1 cellular context compared by ENCODE assay signal in the genomic region with DNA sequence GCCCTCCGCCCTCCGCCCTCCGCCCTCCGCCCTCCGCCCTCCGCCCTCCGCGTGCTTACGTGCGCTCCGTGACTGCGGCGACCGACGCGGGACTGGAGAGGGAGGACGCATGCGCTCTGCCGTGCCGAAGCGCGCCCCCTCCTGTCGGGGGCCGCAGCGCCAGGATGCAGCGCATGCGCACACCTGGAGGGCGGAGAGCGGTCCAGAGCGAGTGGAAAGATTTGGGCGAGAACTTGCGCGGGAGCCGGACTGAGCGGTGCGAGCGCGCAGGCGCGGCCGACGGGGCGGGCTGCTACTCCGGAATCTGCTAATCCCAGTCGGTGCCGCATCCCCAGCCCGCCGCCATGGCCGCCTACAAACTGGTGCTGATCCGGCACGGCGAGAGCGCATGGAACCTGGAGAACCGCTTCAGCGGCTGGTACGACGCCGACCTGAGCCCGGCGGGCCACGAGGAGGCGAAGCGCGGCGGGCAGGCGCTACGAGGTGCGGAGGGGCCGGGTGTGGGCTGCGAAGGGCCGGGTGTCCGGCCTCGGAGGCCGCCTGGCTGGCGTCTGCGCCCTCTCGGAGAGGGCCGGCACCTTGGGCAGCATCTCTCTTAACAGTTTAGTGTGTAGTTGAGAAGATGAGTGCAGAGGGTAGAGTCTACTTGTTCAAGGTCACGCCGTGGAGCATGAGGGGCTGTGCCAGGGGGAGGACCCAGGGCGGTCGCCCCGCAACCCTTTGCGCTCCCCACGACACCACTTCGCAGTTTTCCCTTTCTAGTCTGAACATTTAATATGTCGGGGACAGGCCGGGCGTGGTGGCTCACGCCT.
A peak's percentile ranks its signal among the peaks of the same experiment; 100 is the strongest.
TF ChIP-seq lines count a peak whose summit lies in the region.

Gene PGAM1, plus strand, starts transcription at position 228 of the 812 bp plus-strand sequence. Its CDS starts 117 bp downstream, at position 345.

TF ChIP-seq in H1, 55 proteins besides CTCF, POLR2A, EP300 and RAD21 (continued from another document):
- TF ChIP-seq SP4 (IDR thresholded peaks at IDR 0.05; ENCODE audit: low read length) (peak; percentile 33; the same call in 1 of the 2 replicates), BRCA1 (IDR thresholded peaks at IDR 0.05; ENCODE audit: low read depth, low read length) (no peak), SP1 (IDR thresholded peaks at IDR 0.05; ENCODE audit: low read depth, low read length) (0 out of 2 replicates have a peak, but pooled peaks have one; percentile 20), BACH1 (IDR thresholded peaks at IDR 0.05; ENCODE audit: low read length) (peak; percentile 90), TAF1 (IDR thresholded peaks at IDR 0.05; ENCODE audit: low read depth, low read length) (peak; percentile 85), CTBP2 (IDR thresholded peaks at IDR 0.05; ENCODE audit: borderline replicate concordance, insufficient read depth, insufficient read length, low read length) (no peak), RBBP5 (IDR thresholded peaks at IDR 0.05; ENCODE audit: borderline replicate concordance, low read depth, low read length) (no peak), YY1 (IDR thresholded peaks at IDR 0.05; ENCODE audit: low read depth, low read length) (no peak), NRF1 (IDR thresholded peaks at IDR 0.05; ENCODE audit: low read depth, low read length) (peak; percentile 85), ASH2L (IDR thresholded peaks at IDR 0.05; ENCODE audit: low read length) (no peak), SRF (IDR thresholded peaks at IDR 0.05; ENCODE audit: low read depth, low read length) (no peak), GABPA (IDR thresholded peaks at IDR 0.05; ENCODE audit: borderline replicate concordance, insufficient read depth, low read length) (no peak), TAF7 (optimal IDR thresholded peaks at IDR 0.05; ENCODE audit: borderline replicate concordance, low read depth, low read length) (no peak), ATF2 (IDR thresholded peaks at IDR 0.05; ENCODE audit: low read length) (no peak), PHF8 (conservative IDR thresholded peaks at IDR 0.05; ENCODE audit: low read depth, low read length) (peak; percentile 52; the same call in 1 of the 2 replicates), SIN3A (conservative IDR thresholded peaks at IDR 0.05 in 1 of 2, IDR thresholded peaks at IDR 0.05 in 1 of 2; ENCODE audit: low read depth in 1 of 2, low read length in 2 of 2) (0 out of 4 replicates have a peak, but pooled peaks of 1 of the 2 experiments have one; percentile 37), CEBPB (IDR thresholded peaks at IDR 0.05; ENCODE audit: low read depth, low read length) (no peak), CREB1 (IDR thresholded peaks at IDR 0.05) (peak; percentile 74), HDAC2 (IDR thresholded peaks at IDR 0.05; ENCODE audit: borderline replicate concordance in 1 of 2, low read depth in 2 of 2, low read length in 2 of 2) (peak; percentile 65 to 71; a peak in 1 of 4 replicates), JUND (IDR thresholded peaks at IDR 0.05; ENCODE audit: low read length) (no peak), KDM1A (IDR thresholded peaks at IDR 0.05; ENCODE audit: borderline replicate concordance, low read length) (no peak), CBX5 (IDR thresholded peaks at IDR 0.05; ENCODE audit: low read depth, low read length) (no peak), BCL11A (IDR thresholded peaks at IDR 0.05; ENCODE audit: low read depth in 2 of 2, low read length in 2 of 2) (no peak), MAFK (IDR thresholded peaks at IDR 0.05; ENCODE audit: low read depth, low read length) (no peak), POLR2AphosphoS5 (IDR thresholded peaks at IDR 0.05; ENCODE audit: low read depth, low read length) (peak; percentile 51; the same call in 1 of the 2 replicates), CBX8 (IDR thresholded peaks at IDR 0.05; ENCODE audit: borderline replicate concordance, low read depth, low read length) (no peak), SIX5 (IDR thresholded peaks at IDR 0.05; ENCODE audit: low read depth, low read length) (no peak), CHD2 (IDR thresholded peaks at IDR 0.05; ENCODE audit: low read length) (no peak), HDAC6 (IDR thresholded peaks at IDR 0.05; ENCODE audit: low read depth, low read length) (no peak), ATF3 (IDR thresholded peaks at IDR 0.05; ENCODE audit: insufficient read depth, low read depth, low read length) (no peak), NANOG (IDR thresholded peaks at IDR 0.05; ENCODE audit: insufficient read depth, low read depth, low read length, poor library complexity, severe bottlenecking) (no peak), KDM4A (IDR thresholded peaks at IDR 0.05; ENCODE audit: low read depth, low read length, severe bottlenecking) (peak; percentile 30), CHD1 (IDR thresholded peaks at IDR 0.05; ENCODE audit: low read depth, low read length) (no peak), SP2 (IDR thresholded peaks at IDR 0.05; ENCODE audit: low read length) (no peak), POU5F1 (IDR thresholded peaks at IDR 0.05; ENCODE audit: low read depth, low read length) (no peak), MAX (IDR thresholded peaks at IDR 0.05) (peak; percentile 69), EGR1 (IDR thresholded peaks at IDR 0.05; ENCODE audit: borderline replicate concordance, low read depth, low read length) (0 out of 2 replicates have a peak, but pooled peaks have one; percentile 3), TBP (IDR thresholded peaks at IDR 0.05; ENCODE audit: low read depth, low read length) (peak; percentile 64), SIRT6 (IDR thresholded peaks at IDR 0.05; ENCODE audit: low read length) (no peak), EZH2 (IDR thresholded peaks at IDR 0.05; ENCODE audit: low read depth, low read length, severe bottlenecking) (no peak), RXRA (IDR thresholded peaks at IDR 0.05; ENCODE audit: insufficient read depth, low read depth, low read length) (no peak)
- TF ChIP-seq, protein P1, sequence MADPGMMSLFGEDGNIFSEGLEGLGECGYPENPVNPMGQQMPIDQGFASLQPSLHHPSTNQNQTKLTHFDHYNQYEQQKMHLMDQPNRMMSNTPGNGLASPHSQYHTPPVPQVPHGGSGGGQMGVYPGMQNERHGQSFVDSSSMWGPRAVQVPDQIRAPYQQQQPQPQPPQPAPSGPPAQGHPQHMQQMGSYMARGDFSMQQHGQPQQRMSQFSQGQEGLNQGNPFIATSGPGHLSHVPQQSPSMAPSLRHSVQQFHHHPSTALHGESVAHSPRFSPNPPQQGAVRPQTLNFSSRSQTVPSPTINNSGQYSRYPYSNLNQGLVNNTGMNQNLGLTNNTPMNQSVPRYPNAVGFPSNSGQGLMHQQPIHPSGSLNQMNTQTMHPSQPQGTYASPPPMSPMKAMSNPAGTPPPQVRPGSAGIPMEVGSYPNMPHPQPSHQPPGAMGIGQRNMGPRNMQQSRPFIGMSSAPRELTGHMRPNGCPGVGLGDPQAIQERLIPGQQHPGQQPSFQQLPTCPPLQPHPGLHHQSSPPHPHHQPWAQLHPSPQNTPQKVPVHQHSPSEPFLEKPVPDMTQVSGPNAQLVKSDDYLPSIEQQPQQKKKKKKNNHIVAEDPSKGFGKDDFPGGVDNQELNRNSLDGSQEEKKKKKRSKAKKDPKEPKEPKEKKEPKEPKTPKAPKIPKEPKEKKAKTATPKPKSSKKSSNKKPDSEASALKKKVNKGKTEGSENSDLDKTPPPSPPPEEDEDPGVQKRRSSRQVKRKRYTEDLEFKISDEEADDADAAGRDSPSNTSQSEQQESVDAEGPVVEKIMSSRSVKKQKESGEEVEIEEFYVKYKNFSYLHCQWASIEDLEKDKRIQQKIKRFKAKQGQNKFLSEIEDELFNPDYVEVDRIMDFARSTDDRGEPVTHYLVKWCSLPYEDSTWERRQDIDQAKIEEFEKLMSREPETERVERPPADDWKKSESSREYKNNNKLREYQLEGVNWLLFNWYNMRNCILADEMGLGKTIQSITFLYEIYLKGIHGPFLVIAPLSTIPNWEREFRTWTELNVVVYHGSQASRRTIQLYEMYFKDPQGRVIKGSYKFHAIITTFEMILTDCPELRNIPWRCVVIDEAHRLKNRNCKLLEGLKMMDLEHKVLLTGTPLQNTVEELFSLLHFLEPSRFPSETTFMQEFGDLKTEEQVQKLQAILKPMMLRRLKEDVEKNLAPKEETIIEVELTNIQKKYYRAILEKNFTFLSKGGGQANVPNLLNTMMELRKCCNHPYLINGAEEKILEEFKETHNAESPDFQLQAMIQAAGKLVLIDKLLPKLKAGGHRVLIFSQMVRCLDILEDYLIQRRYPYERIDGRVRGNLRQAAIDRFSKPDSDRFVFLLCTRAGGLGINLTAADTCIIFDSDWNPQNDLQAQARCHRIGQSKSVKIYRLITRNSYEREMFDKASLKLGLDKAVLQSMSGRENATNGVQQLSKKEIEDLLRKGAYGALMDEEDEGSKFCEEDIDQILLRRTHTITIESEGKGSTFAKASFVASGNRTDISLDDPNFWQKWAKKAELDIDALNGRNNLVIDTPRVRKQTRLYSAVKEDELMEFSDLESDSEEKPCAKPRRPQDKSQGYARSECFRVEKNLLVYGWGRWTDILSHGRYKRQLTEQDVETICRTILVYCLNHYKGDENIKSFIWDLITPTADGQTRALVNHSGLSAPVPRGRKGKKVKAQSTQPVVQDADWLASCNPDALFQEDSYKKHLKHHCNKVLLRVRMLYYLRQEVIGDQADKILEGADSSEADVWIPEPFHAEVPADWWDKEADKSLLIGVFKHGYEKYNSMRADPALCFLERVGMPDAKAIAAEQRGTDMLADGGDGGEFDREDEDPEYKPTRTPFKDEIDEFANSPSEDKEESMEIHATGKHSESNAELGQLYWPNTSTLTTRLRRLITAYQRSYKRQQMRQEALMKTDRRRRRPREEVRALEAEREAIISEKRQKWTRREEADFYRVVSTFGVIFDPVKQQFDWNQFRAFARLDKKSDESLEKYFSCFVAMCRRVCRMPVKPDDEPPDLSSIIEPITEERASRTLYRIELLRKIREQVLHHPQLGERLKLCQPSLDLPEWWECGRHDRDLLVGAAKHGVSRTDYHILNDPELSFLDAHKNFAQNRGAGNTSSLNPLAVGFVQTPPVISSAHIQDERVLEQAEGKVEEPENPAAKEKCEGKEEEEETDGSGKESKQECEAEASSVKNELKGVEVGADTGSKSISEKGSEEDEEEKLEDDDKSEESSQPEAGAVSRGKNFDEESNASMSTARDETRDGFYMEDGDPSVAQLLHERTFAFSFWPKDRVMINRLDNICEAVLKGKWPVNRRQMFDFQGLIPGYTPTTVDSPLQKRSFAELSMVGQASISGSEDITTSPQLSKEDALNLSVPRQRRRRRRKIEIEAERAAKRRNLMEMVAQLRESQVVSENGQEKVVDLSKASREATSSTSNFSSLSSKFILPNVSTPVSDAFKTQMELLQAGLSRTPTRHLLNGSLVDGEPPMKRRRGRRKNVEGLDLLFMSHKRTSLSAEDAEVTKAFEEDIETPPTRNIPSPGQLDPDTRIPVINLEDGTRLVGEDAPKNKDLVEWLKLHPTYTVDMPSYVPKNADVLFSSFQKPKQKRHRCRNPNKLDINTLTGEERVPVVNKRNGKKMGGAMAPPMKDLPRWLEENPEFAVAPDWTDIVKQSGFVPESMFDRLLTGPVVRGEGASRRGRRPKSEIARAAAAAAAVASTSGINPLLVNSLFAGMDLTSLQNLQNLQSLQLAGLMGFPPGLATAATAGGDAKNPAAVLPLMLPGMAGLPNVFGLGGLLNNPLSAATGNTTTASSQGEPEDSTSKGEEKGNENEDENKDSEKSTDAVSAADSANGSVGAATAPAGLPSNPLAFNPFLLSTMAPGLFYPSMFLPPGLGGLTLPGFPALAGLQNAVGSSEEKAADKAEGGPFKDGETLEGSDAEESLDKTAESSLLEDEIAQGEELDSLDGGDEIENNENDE (IDR thresholded peaks at IDR 0.05; ENCODE audit: insufficient replicate concordance, low read length): no peak
- TF ChIP-seq, protein P2, sequence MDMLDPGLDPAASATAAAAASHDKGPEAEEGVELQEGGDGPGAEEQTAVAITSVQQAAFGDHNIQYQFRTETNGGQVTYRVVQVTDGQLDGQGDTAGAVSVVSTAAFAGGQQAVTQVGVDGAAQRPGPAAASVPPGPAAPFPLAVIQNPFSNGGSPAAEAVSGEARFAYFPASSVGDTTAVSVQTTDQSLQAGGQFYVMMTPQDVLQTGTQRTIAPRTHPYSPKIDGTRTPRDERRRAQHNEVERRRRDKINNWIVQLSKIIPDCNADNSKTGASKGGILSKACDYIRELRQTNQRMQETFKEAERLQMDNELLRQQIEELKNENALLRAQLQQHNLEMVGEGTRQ (IDR thresholded peaks at IDR 0.05; ENCODE audit: low read length): no peak
- TF ChIP-seq, protein P3, sequence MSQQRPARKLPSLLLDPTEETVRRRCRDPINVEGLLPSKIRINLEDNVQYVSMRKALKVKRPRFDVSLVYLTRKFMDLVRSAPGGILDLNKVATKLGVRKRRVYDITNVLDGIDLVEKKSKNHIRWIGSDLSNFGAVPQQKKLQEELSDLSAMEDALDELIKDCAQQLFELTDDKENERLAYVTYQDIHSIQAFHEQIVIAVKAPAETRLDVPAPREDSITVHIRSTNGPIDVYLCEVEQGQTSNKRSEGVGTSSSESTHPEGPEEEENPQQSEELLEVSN (IDR thresholded peaks at IDR 0.05): peak; percentile 32
